20 cellular contexts compared by ENCODE assay signal in the genomic region with DNA sequence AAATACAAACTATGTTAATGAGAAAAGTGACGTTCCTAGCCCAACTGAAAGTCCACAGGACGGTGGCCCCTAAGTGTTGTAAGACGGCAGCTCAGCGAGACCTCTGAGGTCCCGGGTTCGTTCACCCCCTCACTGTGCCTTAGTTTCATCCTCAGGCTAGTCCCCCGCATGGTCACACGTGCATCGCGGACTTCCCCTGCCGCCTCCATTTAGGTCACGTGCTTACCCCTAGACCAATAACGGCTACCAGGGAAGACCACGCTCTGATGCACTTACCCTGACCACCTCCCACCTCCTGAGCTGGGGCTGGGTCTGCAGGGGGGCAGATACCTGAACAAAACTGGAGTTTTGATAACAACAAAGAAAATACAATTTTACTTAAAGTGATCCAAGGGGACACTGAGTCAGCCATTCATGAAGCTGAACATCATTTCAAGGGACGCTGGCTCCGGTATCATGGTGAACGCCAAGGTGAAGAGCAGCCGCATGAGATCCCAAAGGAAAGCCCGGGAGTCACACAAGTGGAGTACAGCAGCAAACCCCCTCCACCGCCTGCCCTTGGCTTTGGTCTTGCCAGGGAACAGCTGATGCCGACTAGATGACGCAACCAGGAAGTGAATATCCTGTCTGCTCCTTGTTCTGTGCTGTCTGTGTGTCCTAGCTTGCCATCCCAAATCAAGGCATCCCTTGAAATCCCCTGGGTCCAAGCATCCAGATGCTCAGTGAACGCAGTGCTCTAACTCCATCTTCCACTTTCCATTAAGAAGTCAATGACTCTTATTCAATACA.
"Had no signal": no experiment of that assay in that cellular context is flagged by ENCODE, and none has a peak within 500 bp of the region (broad histone marks: within the 10 kb centered on the region; RNA-seq: fewer than 3 reads in every experiment).

No MANE protein-coding gene starts in this region.

- H3K9me3 ChIP-seq: neutrophil, thoracic aorta, upper lobe of right lung had no signal

- DNase-seq: activated B cell treated with CpG ODN at 0.5 μM for 24 hours; activated CD4-positive, alpha-beta memory T cell treated with anti-CD3 and anti-CD28 coated beads, Interleukin-2, amount 10 ng/mL, durations not matched to agents 7 days and 5 days; activated CD4-positive, alpha-beta T cell treated with anti-CD3 and anti-CD28 coated beads for 4 hours; activated CD8-positive, alpha-beta memory T cell treated with anti-CD3 and anti-CD28 coated beads, Interleukin-2, amount 10 ng/mL, durations not matched to agents 7 days and 5 days; activated naive CD4-positive, alpha-beta T cell; activated naive CD8-positive, alpha-beta T cell treated with anti-CD3 and anti-CD28 coated beads for 36 hours; activated T-cell treated with anti-CD3 and anti-CD28 coated beads, Interleukin-2, amount 50 U/mL, for 1 hour; amygdala; caudate nucleus; dorsolateral prefrontal cortex; erythroblast; left cardiac atrium; natural killer cell; stimulated activated naive B cell treated with anti-CD40 and anti-IgM and Interleukin-4, amounts not matched to agents 10 μg/mL and 1 μg/mL and 100 μg/mL, for 72 hours; T-cell; upper lobe of right lung had no signal

- ATAC-seq: activated CD8-positive, alpha-beta memory T cell treated with anti-CD3 and anti-CD28 coated beads, Interleukin-2, amount 10 ng/mL, durations not matched to agents 7 days and 5 days; activated T-helper 17 cell treated with anti-CD3 and anti-CD28 coated beads, Interleukin-2, amount 50 U/mL, for 72 hours; left cardiac atrium; natural killer cell; stimulated activated naive B cell treated with anti-CD40 and anti-IgM and Interleukin-4, amounts not matched to agents 10 μg/mL and 1 μg/mL and 100 μg/mL, for 72 hours; T-cell; upper lobe of right lung had no signal

- H3K4me1 ChIP-seq: parathyroid adenoma, upper lobe of right lung had no signal

- H3K36me3 ChIP-seq: neutrophil, thoracic aorta, upper lobe of right lung had no signal

- H3K27ac ChIP-seq: dorsolateral prefrontal cortex, neutrophil, parathyroid adenoma, thoracic aorta, upper lobe of right lung had no signal

- H2AFZ ChIP-seq: parathyroid adenoma had no signal

- H3K9ac ChIP-seq: parathyroid adenoma had no signal

- H3K4me3 ChIP-seq: dorsolateral prefrontal cortex, thoracic aorta, upper lobe of right lung had no signal

- H3K79me2 ChIP-seq: parathyroid adenoma had no signal

- H3K27me3 ChIP-seq: dorsolateral prefrontal cortex, neutrophil, upper lobe of right lung had no signal
